In genomic region chr1:205943245-205943644, GRCh38 we compare ENCODE assay signal across 24 cellular contexts. TPM values are rescaled to one million over a fixed set of nuclear protein-coding genes. Genes with fewer than 3 reads are reported as not detected.
"Had no signal": no experiment of that assay in that cellular context is flagged by ENCODE, and none has a peak within 500 bp of the region (broad histone marks: within the 10 kb centered on the region; RNA-seq: fewer than 3 reads in every experiment).

TSS of gene SLC26A9 (minus strand) at chr1:205943456. CDS start at chr1:205935820, 7,636 bp downstream.

- DNase-seq: activated CD4-positive, alpha-beta T cell treated with anti-CD3 and anti-CD28 coated beads, Interleukin-2, amount 10 ng/mL, durations not matched to agents 24 days and 14 days; activated CD4-positive, CD25-positive, alpha-beta regulatory T cell; activated CD8-positive, alpha-beta T cell treated with anti-CD3 and anti-CD28 coated beads, Interleukin-2, amount 10 ng/mL, durations not matched to agents 7 days and 5 days; activated naive CD4-positive, alpha-beta T cell treated with anti-CD3 and anti-CD28 coated beads, Interleukin-2, amount 10 ng/mL, durations not matched to agents 7 days and 5 days; activated naive CD8-positive, alpha-beta T cell treated with anti-CD3 and anti-CD28 coated beads, Interleukin-2, amount 50 U/mL, for 24 hours; activated T-cell treated with anti-CD3 and anti-CD28 coated beads, Interleukin-2, amount 50 U/mL, for 24 hours; anterior cingulate cortex; central memory CD4-positive, alpha-beta T cell; foreskin melanocyte; glutamatergic neuron; kidney; occipital lobe; retina; stimulated activated CD4-positive, alpha-beta T cell treated with anti-CD3 and anti-CD28 coated beads, Interleukin-15, amount 100 ng/mL, for 24 hours; stimulated activated CD4-positive, alpha-beta T cell treated with anti-CD3 and anti-CD28 coated beads, Interleukin-2, amount 100 ng/mL, for 48 hours; stimulated activated naive CD8-positive, alpha-beta T cell treated with anti-CD3 and anti-CD28 coated beads, Interleukin-15, amount 100 ng/mL, for 72 hours; T1000; trophoblast cell had no signal

- ATAC-seq: activated CD8-positive, alpha-beta T cell treated with anti-CD3 and anti-CD28 coated beads, Interleukin-2, amount 10 ng/mL, durations not matched to agents 7 days and 5 days; activated naive CD8-positive, alpha-beta T cell treated with anti-CD3 and anti-CD28 coated beads, Interleukin-2, amount 50 U/mL, for 24 hours; stimulated activated naive CD8-positive, alpha-beta T cell treated with anti-CD3 and anti-CD28 coated beads, Interleukin-15, amount 100 ng/mL, for 72 hours had no signal

RNA-seq across cellular contexts. Expression of gene SLC26A9, which starts in this region (rescaled TPM):
- total RNA-seq: activated CD4-positive, alpha-beta T cell treated with anti-CD3 and anti-CD28 coated beads, Interleukin-2, amount 10 ng/mL, durations not matched to agents 24 days and 14 days; activated CD8-positive, alpha-beta T cell treated with anti-CD3 and anti-CD28 coated beads, Interleukin-2, amount 10 ng/mL, durations not matched to agents 7 days and 5 days; epithelial cell of proximal tubule; mesothelial cell of epicardium; occipital lobe; posterior vena cava; skeletal muscle tissue; T-helper 1 cell treated with Interleukin-12 subunit alpha and Interleukin-12 subunit beta and Interleukin-4 antibody, amounts not matched to agents 30 ng/mL and 1 ng/mL, for 36 hours; temporal lobe had no signal
